Comparison of ENCODE assay signal across 25 cellular contexts in genomic region chr14:79415726-79416125, GRCh38.
"Had no signal": no experiment of that assay in that cellular context is flagged by ENCODE, and none has a peak within 500 bp of the region (broad histone marks: within the 10 kb centered on the region; RNA-seq: fewer than 3 reads in every experiment).

No MANE protein-coding gene starts in this region.

- H3K27me3 Mint-ChIP-seq: activated CD8-positive, alpha-beta memory T cell treated with anti-CD3 and anti-CD28 coated beads, Interleukin-2, amount 10 ng/mL, durations not matched to agents 7 days and 5 days; activated naive CD8-positive, alpha-beta T cell treated with anti-CD3 and anti-CD28 coated beads, Interleukin-2, amount 50 U/mL, for 24 hours; T-helper 17 cell had no signal

- H3K4me3 ChIP-seq: breast epithelium, Peyer's patch, SJCRH30 had no signal

- H3K4me1 Mint-ChIP-seq: activated CD8-positive, alpha-beta memory T cell treated with anti-CD3 and anti-CD28 coated beads, Interleukin-2, amount 10 ng/mL, durations not matched to agents 7 days and 5 days; activated naive CD8-positive, alpha-beta T cell treated with anti-CD3 and anti-CD28 coated beads, Interleukin-2, amount 50 U/mL, for 24 hours; T-helper 17 cell had no signal

- H3K27ac Mint-ChIP-seq: activated CD8-positive, alpha-beta memory T cell treated with anti-CD3 and anti-CD28 coated beads, Interleukin-2, amount 10 ng/mL, durations not matched to agents 7 days and 5 days; activated naive CD4-positive, alpha-beta T cell treated with anti-CD3 and anti-CD28 coated beads, Interleukin-2, amount 50 U/mL, for 72 hours; activated naive CD8-positive, alpha-beta T cell treated with anti-CD3 and anti-CD28 coated beads, Interleukin-2, amount 50 U/mL, for 24 hours; T-helper 17 cell; WTC11 had no signal

- DNase-seq: activated CD4-positive, alpha-beta T cell treated with anti-CD3 and anti-CD28 coated beads for 48 hours; activated CD4-positive, alpha-beta T cell treated with anti-CD3 and anti-CD28 coated beads, Interleukin-2, amount 50 U/mL, for 4 hours; activated CD4-positive, CD25-positive, alpha-beta regulatory T cell treated with anti-CD3 and anti-CD28 coated beads, Interleukin-2, amount 50 U/mL, for 72 hours; activated CD8-positive, alpha-beta memory T cell treated with anti-CD3 and anti-CD28 coated beads, Interleukin-2, amount 10 ng/mL, durations not matched to agents 7 days and 5 days; activated effector memory CD4-positive, alpha-beta T cell treated with anti-CD3 and anti-CD28 coated beads, Interleukin-2, amount 50 U/mL, for 16 hours; activated naive CD4-positive, alpha-beta T cell treated with Interleukin-2 at 50 U/mL for 16 hours; activated naive CD8-positive, alpha-beta T cell treated with anti-CD3 and anti-CD28 coated beads, Interleukin-2, amount 50 U/mL, for 24 hours; activated T-cell treated with anti-CD3 and anti-CD28 coated beads, Interleukin-2, amount 50 U/mL, for 4 hours; amygdala; central memory CD4-positive, alpha-beta T cell; MM.1S; NCI-H1105; NCI-H1436; NCI-H1694 treated with DMSO at 0.1 percent for 48 hours; NCI-H2029 treated with DMSO at 0.1 percent for 48 hours; NCI-H446; NCI-H524; Peyer's patch; Right ventricle myocardium superior; SJCRH30; T-helper 17 cell; T-helper 9 cell had no signal

- ATAC-seq: activated CD8-positive, alpha-beta memory T cell treated with anti-CD3 and anti-CD28 coated beads, Interleukin-2, amount 10 ng/mL, durations not matched to agents 7 days and 5 days; activated naive CD4-positive, alpha-beta T cell treated with anti-CD3 and anti-CD28 coated beads, Interleukin-2, amount 50 U/mL, for 72 hours; activated naive CD8-positive, alpha-beta T cell treated with anti-CD3 and anti-CD28 coated beads, Interleukin-2, amount 50 U/mL, for 24 hours; activated T-cell treated with anti-CD3 and anti-CD28 coated beads, Interleukin-2, amount 50 U/mL, for 4 hours; T-helper 17 cell; WTC11 had no signal

- H3K4me3 Mint-ChIP-seq: activated CD8-positive, alpha-beta memory T cell treated with anti-CD3 and anti-CD28 coated beads, Interleukin-2, amount 10 ng/mL, durations not matched to agents 7 days and 5 days; activated naive CD8-positive, alpha-beta T cell treated with anti-CD3 and anti-CD28 coated beads, Interleukin-2, amount 50 U/mL, for 24 hours; activated T-cell treated with anti-CD3 and anti-CD28 coated beads, Interleukin-2, amount 50 U/mL, for 4 hours; T-helper 17 cell; WTC11 had no signal

- H3K36me3 Mint-ChIP-seq: activated CD8-positive, alpha-beta memory T cell treated with anti-CD3 and anti-CD28 coated beads, Interleukin-2, amount 10 ng/mL, durations not matched to agents 7 days and 5 days; activated naive CD4-positive, alpha-beta T cell treated with anti-CD3 and anti-CD28 coated beads, Interleukin-2, amount 50 U/mL, for 72 hours had no signal
